Comparison of ENCODE assay signal across 1 cellular context in the genomic region with DNA sequence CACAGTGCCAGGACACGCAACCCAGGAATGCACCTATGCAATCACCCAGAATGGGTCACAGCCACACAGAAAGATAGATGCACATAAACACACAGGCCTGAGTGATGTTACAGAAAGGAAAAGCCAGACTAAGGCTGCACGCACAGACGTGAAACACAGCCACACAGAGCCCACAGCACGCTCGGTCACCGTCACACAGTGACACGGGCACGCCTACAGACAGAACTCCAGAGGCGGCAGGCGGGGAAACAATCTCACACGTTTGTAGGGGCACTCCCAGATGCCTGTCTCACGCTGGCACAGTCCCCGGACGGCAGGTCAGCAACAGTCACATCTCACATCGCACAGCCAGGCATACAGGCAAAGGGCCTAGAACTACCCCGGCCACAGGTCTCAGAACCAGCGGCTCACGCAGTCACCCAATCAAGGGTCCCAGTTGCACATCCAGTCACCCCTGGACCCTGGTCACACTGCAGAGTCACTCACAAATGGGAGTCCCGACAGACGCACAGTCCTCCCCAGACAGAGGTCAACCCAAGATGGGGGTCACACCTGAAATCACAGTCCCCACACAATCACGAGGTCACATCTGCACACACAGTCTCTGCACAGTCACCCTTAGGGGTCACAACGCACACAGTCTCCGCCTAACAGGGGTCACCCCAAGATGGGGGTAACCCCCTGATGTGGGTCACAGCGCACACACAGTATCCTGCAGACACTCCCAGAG.
TF ChIP-seq lines count a peak whose summit lies in the region.

No MANE protein-coding gene starts in this region.

TF ChIP-seq in HEK293, 187 proteins besides CTCF, POLR2A, EP300 and RAD21 (continued from another document and continues in another):
- TF ChIP-seq, protein P1, sequence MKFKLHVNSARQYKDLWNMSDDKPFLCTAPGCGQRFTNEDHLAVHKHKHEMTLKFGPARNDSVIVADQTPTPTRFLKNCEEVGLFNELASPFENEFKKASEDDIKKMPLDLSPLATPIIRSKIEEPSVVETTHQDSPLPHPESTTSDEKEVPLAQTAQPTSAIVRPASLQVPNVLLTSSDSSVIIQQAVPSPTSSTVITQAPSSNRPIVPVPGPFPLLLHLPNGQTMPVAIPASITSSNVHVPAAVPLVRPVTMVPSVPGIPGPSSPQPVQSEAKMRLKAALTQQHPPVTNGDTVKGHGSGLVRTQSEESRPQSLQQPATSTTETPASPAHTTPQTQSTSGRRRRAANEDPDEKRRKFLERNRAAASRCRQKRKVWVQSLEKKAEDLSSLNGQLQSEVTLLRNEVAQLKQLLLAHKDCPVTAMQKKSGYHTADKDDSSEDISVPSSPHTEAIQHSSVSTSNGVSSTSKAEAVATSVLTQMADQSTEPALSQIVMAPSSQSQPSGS (tag by site-specific recombination; IDR thresholded peaks at IDR 0.05; ENCODE audit: low read depth) = no peak
- TF ChIP-seq ZNF174 (tag by site-specific recombination; IDR thresholded peaks at IDR 0.05) (no peak), MZF1 (tag by site-specific recombination; IDR thresholded peaks at IDR 0.05; ENCODE audit: borderline replicate concordance) (no peak), ZNF211 (tag by site-specific recombination; IDR thresholded peaks at IDR 0.05; ENCODE audit: low read depth) (no peak), ZNF2 (tag by site-specific recombination; IDR thresholded peaks at IDR 0.05) (peak; percentile 16; the same call in 1 of the 2 replicates), ZNF785 (tag by site-specific recombination; IDR thresholded peaks at IDR 0.05) (no peak), MEIS1 (CRISPR knock-in tag; IDR thresholded peaks at IDR 0.05; ENCODE audit: borderline replicate concordance) (no peak), ZNF10 (tag by site-specific recombination; IDR thresholded peaks at IDR 0.05) (no peak), MYNN (tag by site-specific recombination; IDR thresholded peaks at IDR 0.05; ENCODE audit: borderline replicate concordance) (no peak), ZBTB17 (tag by site-specific recombination; IDR thresholded peaks at IDR 0.05) (peak; percentile 64; the same call in 1 of the 2 replicates), GLIS2 (tag by site-specific recombination; IDR thresholded peaks at IDR 0.05) (peak; percentile 86), ZIC2 (tag by site-specific recombination; IDR thresholded peaks at IDR 0.05) (peak; percentile 39), ZSCAN16 (tag by site-specific recombination; IDR thresholded peaks at IDR 0.05) (no peak), BCL11B (tag by site-specific recombination; IDR thresholded peaks at IDR 0.05; ENCODE audit: low read depth) (peak; percentile 38; the same call in 1 of the 2 replicates), ZNF624 (tag by site-specific recombination; IDR thresholded peaks at IDR 0.05) (no peak), ZNF830 (tag by site-specific recombination; IDR thresholded peaks at IDR 0.05; ENCODE audit: low read depth) (no peak), OVOL3 (tag by site-specific recombination; IDR thresholded peaks at IDR 0.05) (no peak), ZNF521 (tag by site-specific recombination; IDR thresholded peaks at IDR 0.05) (no peak), ZNF248 (tag by site-specific recombination; IDR thresholded peaks at IDR 0.05) (no peak), SCRT2 (tag by site-specific recombination; IDR thresholded peaks at IDR 0.05) (peak; percentile 84), ZNF600 (tag by site-specific recombination; IDR thresholded peaks at IDR 0.05) (no peak; the same call in 1 of the 2 replicates), ZNF223 (tag by site-specific recombination; IDR thresholded peaks at IDR 0.05) (no peak), ZNF837 (tag by site-specific recombination; IDR thresholded peaks at IDR 0.05) (no peak), ZNF776 (tag by site-specific recombination; IDR thresholded peaks at IDR 0.05; ENCODE audit: borderline replicate concordance) (no peak), HOXA7 (CRISPR knock-in tag; IDR thresholded peaks at IDR 0.05; ENCODE audit: borderline replicate concordance) (no peak), ZNF175 (tag by site-specific recombination; IDR thresholded peaks at IDR 0.05) (no peak), HOXD13 (CRISPR knock-in tag; IDR thresholded peaks at IDR 0.05; ENCODE audit: borderline replicate concordance) (no peak), SCRT1 (tag by site-specific recombination; IDR thresholded peaks at IDR 0.05; ENCODE audit: borderline replicate concordance) (peak; percentile 66), ZNF266 (tag by site-specific recombination; IDR thresholded peaks at IDR 0.05; ENCODE audit: low read depth) (no peak), ZNF701 (tag by site-specific recombination; IDR thresholded peaks at IDR 0.05) (no peak), ZNF138 (tag by site-specific recombination; IDR thresholded peaks at IDR 0.05; ENCODE audit: borderline replicate concordance) (no peak), ZNF169 (tag by site-specific recombination; IDR thresholded peaks at IDR 0.05) (no peak), ZBTB20 (tag by site-specific recombination; IDR thresholded peaks at IDR 0.05) (0 out of 2 replicates have a peak, but pooled peaks have one; percentile 29), GFI1B (tag by site-specific recombination; IDR thresholded peaks at IDR 0.05) (0 out of 2 replicates have a peak, but pooled peaks have one; percentile 53), KLF9 (tag by site-specific recombination; IDR thresholded peaks at IDR 0.05; ENCODE audit: low read depth) (0 out of 2 replicates have a peak, but pooled peaks have one; percentile 34), ZNF48 (tag by site-specific recombination; IDR thresholded peaks at IDR 0.05) (no peak), GLIS1 (tag by site-specific recombination; IDR thresholded peaks at IDR 0.05) (0 out of 2 replicates have a peak, but pooled peaks have one; percentile 16), ZNF416 (tag by site-specific recombination; IDR thresholded peaks at IDR 0.05) (no peak), SP3 (tag by site-specific recombination; IDR thresholded peaks at IDR 0.05) (no peak), ZNF121 (tag by site-specific recombination; IDR thresholded peaks at IDR 0.05) (no peak), ZXDB (tag by site-specific recombination; IDR thresholded peaks at IDR 0.05) (peak; percentile 41; the same call in 1 of the 2 replicates), IKZF3 (tag by site-specific recombination; IDR thresholded peaks at IDR 0.05) (no peak), ZNF112 (tag by site-specific recombination; IDR thresholded peaks at IDR 0.05) (no peak), ZNF530 (tag by site-specific recombination; IDR thresholded peaks at IDR 0.05; ENCODE audit: low read depth) (no peak)
- TF ChIP-seq, protein P2, sequence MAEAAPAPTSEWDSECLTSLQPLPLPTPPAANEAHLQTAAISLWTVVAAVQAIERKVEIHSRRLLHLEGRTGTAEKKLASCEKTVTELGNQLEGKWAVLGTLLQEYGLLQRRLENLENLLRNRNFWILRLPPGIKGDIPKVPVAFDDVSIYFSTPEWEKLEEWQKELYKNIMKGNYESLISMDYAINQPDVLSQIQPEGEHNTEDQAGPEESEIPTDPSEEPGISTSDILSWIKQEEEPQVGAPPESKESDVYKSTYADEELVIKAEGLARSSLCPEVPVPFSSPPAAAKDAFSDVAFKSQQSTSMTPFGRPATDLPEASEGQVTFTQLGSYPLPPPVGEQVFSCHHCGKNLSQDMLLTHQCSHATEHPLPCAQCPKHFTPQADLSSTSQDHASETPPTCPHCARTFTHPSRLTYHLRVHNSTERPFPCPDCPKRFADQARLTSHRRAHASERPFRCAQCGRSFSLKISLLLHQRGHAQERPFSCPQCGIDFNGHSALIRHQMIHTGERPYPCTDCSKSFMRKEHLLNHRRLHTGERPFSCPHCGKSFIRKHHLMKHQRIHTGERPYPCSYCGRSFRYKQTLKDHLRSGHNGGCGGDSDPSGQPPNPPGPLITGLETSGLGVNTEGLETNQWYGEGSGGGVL (tag by site-specific recombination; IDR thresholded peaks at IDR 0.05) = no peak
- TF ChIP-seq, protein P3, sequence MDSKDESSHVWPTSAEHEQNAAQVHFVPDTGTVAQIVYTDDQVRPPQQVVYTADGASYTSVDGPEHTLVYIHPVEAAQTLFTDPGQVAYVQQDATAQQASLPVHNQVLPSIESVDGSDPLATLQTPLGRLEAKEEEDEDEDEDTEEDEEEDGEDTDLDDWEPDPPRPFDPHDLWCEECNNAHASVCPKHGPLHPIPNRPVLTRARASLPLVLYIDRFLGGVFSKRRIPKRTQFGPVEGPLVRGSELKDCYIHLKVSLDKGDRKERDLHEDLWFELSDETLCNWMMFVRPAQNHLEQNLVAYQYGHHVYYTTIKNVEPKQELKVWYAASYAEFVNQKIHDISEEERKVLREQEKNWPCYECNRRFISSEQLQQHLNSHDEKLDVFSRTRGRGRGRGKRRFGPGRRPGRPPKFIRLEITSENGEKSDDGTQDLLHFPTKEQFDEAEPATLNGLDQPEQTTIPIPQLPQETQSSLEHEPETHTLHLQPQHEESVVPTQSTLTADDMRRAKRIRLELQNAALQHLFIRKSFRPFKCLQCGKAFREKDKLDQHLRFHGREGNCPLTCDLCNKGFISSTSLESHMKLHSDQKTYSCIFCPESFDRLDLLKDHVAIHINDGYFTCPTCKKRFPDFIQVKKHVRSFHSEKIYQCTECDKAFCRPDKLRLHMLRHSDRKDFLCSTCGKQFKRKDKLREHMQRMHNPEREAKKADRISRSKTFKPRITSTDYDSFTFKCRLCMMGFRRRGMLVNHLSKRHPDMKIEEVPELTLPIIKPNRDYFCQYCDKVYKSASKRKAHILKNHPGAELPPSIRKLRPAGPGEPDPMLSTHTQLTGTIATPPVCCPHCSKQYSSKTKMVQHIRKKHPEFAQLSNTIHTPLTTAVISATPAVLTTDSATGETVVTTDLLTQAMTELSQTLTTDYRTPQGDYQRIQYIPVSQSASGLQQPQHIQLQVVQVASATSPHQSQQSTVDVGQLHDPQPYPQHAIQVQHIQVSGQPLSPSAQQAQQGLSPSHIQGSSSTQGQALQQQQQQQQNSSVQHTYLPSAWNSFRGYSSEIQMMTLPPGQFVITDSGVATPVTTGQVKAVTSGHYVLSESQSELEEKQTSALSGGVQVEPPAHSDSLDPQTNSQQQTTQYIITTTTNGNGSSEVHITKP (tag by site-specific recombination; IDR thresholded peaks at IDR 0.05) = no peak
- TF ChIP-seq, protein P4, sequence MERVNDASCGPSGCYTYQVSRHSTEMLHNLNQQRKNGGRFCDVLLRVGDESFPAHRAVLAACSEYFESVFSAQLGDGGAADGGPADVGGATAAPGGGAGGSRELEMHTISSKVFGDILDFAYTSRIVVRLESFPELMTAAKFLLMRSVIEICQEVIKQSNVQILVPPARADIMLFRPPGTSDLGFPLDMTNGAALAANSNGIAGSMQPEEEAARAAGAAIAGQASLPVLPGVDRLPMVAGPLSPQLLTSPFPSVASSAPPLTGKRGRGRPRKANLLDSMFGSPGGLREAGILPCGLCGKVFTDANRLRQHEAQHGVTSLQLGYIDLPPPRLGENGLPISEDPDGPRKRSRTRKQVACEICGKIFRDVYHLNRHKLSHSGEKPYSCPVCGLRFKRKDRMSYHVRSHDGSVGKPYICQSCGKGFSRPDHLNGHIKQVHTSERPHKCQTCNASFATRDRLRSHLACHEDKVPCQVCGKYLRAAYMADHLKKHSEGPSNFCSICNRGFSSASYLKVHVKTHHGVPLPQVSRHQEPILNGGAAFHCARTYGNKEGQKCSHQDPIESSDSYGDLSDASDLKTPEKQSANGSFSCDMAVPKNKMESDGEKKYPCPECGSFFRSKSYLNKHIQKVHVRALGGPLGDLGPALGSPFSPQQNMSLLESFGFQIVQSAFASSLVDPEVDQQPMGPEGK (tag by site-specific recombination; IDR thresholded peaks at IDR 0.05) = peak; percentile 61
- TF ChIP-seq, protein P5, sequence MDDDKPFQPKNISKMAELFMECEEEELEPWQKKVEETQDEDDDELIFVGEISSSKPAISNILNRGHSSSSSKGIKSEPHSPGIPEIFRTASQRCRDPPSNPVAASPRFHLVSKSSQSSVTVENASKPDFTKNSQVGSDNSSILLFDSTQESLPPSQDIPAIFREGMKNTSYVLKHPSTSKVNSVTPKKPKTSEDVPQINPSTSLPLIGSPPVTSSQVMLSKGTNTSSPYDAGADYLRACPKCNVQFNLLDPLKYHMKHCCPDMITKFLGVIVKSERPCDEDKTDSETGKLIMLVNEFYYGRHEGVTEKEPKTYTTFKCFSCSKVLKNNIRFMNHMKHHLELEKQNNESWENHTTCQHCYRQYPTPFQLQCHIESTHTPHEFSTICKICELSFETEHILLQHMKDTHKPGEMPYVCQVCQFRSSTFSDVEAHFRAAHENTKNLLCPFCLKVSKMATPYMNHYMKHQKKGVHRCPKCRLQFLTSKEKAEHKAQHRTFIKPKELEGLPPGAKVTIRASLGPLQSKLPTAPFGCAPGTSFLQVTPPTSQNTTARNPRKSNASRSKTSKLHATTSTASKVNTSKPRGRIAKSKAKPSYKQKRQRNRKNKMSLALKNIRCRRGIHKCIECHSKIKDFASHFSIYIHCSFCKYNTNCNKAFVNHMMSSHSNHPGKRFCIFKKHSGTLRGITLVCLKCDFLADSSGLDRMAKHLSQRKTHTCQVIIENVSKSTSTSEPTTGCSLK (tag by site-specific recombination; IDR thresholded peaks at IDR 0.05) = no peak
- TF ChIP-seq, protein P6, sequence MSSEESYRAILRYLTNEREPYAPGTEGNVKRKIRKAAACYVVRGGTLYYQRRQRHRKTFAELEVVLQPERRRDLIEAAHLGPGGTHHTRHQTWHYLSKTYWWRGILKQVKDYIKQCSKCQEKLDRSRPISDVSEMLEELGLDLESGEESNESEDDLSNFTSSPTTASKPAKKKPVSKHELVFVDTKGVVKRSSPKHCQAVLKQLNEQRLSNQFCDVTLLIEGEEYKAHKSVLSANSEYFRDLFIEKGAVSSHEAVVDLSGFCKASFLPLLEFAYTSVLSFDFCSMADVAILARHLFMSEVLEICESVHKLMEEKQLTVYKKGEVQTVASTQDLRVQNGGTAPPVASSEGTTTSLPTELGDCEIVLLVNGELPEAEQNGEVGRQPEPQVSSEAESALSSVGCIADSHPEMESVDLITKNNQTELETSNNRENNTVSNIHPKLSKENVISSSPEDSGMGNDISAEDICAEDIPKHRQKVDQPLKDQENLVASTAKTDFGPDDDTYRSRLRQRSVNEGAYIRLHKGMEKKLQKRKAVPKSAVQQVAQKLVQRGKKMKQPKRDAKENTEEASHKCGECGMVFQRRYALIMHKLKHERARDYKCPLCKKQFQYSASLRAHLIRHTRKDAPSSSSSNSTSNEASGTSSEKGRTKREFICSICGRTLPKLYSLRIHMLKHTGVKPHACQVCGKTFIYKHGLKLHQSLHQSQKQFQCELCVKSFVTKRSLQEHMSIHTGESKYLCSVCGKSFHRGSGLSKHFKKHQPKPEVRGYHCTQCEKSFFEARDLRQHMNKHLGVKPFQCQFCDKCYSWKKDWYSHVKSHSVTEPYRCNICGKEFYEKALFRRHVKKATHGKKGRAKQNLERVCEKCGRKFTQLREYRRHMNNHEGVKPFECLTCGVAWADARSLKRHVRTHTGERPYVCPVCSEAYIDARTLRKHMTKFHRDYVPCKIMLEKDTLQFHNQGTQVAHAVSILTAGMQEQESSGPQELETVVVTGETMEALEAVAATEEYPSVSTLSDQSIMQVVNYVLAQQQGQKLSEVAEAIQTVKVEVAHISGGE (tag by site-specific recombination; conservative IDR thresholded peaks at IDR 0.05; ENCODE audit: low read depth) = 0 out of 2 replicates have a peak, but pooled peaks have one; percentile 13
- TF ChIP-seq, protein P7, sequence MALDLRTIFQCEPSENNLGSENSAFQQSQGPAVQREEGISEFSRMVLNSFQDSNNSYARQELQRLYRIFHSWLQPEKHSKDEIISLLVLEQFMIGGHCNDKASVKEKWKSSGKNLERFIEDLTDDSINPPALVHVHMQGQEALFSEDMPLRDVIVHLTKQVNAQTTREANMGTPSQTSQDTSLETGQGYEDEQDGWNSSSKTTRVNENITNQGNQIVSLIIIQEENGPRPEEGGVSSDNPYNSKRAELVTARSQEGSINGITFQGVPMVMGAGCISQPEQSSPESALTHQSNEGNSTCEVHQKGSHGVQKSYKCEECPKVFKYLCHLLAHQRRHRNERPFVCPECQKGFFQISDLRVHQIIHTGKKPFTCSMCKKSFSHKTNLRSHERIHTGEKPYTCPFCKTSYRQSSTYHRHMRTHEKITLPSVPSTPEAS (tag by site-specific recombination; IDR thresholded peaks at IDR 0.05) = peak; percentile 26; the same call in 1 of the 2 replicates
